13 cellular contexts compared by ENCODE assay signal in genomic region chr11:64092119-64092760, GRCh38. TPM values are rescaled to one million over a fixed set of nuclear protein-coding genes. Genes with fewer than 3 reads are reported as not detected.
DNase-seq lines count a peak whose midpoint lies in the region; TF ChIP-seq lines count a peak whose summit lies in the region.
"Had no signal": no experiment of that assay in that cellular context is flagged by ENCODE, and none has a peak within 500 bp of the region (broad histone marks: within the 10 kb centered on the region; RNA-seq: fewer than 3 reads in every experiment).

No MANE protein-coding gene starts in this region.

- in situ Hi-C loops in GM13977 (cut with MboI; ENCODE audit: low pct_unique_long_range_greater_than_20kb, low sequenced_read_pairs, unreplicated experiment) = no loop called here

- peak; percentile 67 for DNase-seq in H7
- no peak for DNase-seq in SK-N-MC (ENCODE audit: low read depth, low spot score)
- peak; percentile 76 to 82 for DNase-seq in hippocampal formation (lab: John Stamatoyannopoulos, UW)
- DNase-seq in substantia nigra (lab: John Stamatoyannopoulos, UW) = peak in 47 of 49 donors; percentile 22 to 91 (median 78)
- DNase-seq in effector memory CD4-positive, alpha-beta T cell = no peak
- DNase-seq in NCI-H2196 treated with DMSO at 0.1 percent for 48 hours (lab: John Stamatoyannopoulos, UW; ENCODE audit: unreplicated experiment) = no peak
- no peak for DNase-seq in GM13977 (ENCODE audit: low spot score)
- DNase-seq: activated CD4-positive, alpha-beta T cell treated with anti-CD3 and anti-CD28 coated beads for 36 hours; CD4-positive, alpha-beta memory T cell; effector CD8-positive, alpha-beta T cell; mucosa of descending colon; stimulated activated CD4-positive, alpha-beta T cell treated with anti-CD3 and anti-CD28 coated beads, Interleukin-4, amount 100 ng/mL, for 1 hour had no signal

- H3K9ac ChIP-seq in SK-N-MC (ENCODE audit: insufficient read length) = peak overlapping the region; percentile 72

- no peaks in the 10 kb centered on the region for H3K4me1 ChIP-seq in effector memory CD4-positive, alpha-beta T cell (ENCODE audit: control insufficient read depth, insufficient read depth, low read length, poor library complexity, severe bottlenecking)

- H3K27ac ChIP-seq in SK-N-MC (peak overlapping the region; percentile 93), substantia nigra (ENCODE audit: low read depth, low read length, poor library complexity, severe bottlenecking) (peak overlapping the region; percentile 94)
- H3K27ac ChIP-seq in effector memory CD4-positive, alpha-beta T cell (ENCODE audit: insufficient read depth, low read length, poor library complexity, severe bottlenecking) = no peak overlapping the region

- H3K4me3 ChIP-seq in H7 (ENCODE audit: insufficient read depth, low read depth, low read length) = no peak overlapping the region
- H3K4me3 ChIP-seq in SK-N-MC = no peak overlapping the region; the same call in 1 of the 2 replicates
- H3K4me3 ChIP-seq in effector memory CD4-positive, alpha-beta T cell (ENCODE audit: insufficient read depth, low read depth, low read length, poor library complexity, severe bottlenecking) = no peak overlapping the region
- H3K4me3 ChIP-seq: mucosa of descending colon had no signal

- TF ChIP-seq CTCF in GM13977 (IDR thresholded peaks at IDR 0.05; ENCODE audit: extremely low read depth, insufficient read depth, missing control alignments) = no peak

- H3K36me3 ChIP-seq in H7 (replicated peaks; ENCODE audit: control insufficient read depth, insufficient read depth, low read length) = no peaks in the 10 kb centered on the region
- H3K36me3 ChIP-seq in SK-N-MC (ENCODE audit: insufficient read depth, low read length) = no peaks in the 10 kb centered on the region
- H3K36me3 ChIP-seq in effector memory CD4-positive, alpha-beta T cell (ENCODE audit: control insufficient read depth, insufficient read depth, low read length) = no peaks in the 10 kb centered on the region

- H3K27me3 ChIP-seq in H7 (ENCODE audit: control insufficient read depth, insufficient read depth, low read length) = peaks cover 3% of the 10 kb centered on the region; the same call in 1 of the 2 replicates
- H3K27me3 ChIP-seq in effector memory CD4-positive, alpha-beta T cell (replicated peaks; ENCODE audit: control insufficient read depth, insufficient read depth, low read length, poor library complexity, severe bottlenecking) = no peaks in the 10 kb centered on the region

- H3K9me3 ChIP-seq in SK-N-MC (ENCODE audit: low read depth, low read length) = no peaks in the 10 kb centered on the region
- no peaks in the 10 kb centered on the region for H3K9me3 ChIP-seq in effector memory CD4-positive, alpha-beta T cell (ENCODE audit: control insufficient read depth, low read length)
- H3K9me3 ChIP-seq: mucosa of descending colon had no signal

RNA-seq across cellular contexts. Expression of gene FLRT1, which starts 56.5 kb away (rescaled TPM):
- 0.94 and 1.7 TPM in 2 replicates for total RNA-seq in H7 (2014; rRNA removed; shearing (Covaris generic))
- total RNA-seq: CD4-positive, alpha-beta memory T cell; OCI-LY7 had no signal

Comparison
In these comparisons a context has a peak if more than half of its experiments do, and no peak if none do; other contexts are left out.
1. DNase-seq: peak in H7 (single experiment), hippocampal formation (2 of 2) and substantia nigra (47 of 49); none in SK-N-MC (single experiment), effector memory CD4-positive, alpha-beta T cell (0 of 3), NCI-H2196 treated with DMSO at 0.1 percent for 48 hours (single experiment) and GM13977 (single experiment).